In genomic region chr13:66359393-66359792, GRCh38 we compare ENCODE assay signal across 23 cellular contexts.
DNase-seq lines count a peak whose midpoint lies in the region; ATAC-seq and TF ChIP-seq lines count a peak whose summit lies in the region.
"Had no signal": no experiment of that assay in that cellular context is flagged by ENCODE, and none has a peak within 500 bp of the region (broad histone marks: within the 10 kb centered on the region; RNA-seq: fewer than 3 reads in every experiment).

No MANE protein-coding gene starts in this region.

- no peak for ATAC-seq in SK-N-SH treated with all-trans-retinoic acid at 6 μM for 48 hours
- ATAC-seq: A549; CD8-positive, alpha-beta T cell had no signal

- H3K9ac ChIP-seq in OCI-LY1 (ENCODE audit: low read length) (no peak overlapping the region), neuronal stem cell (ENCODE audit: low read depth, low read length, poor library complexity) (no peak overlapping the region)
- H3K9ac ChIP-seq: BLaER1 had no signal

- peak overlapping the region; percentile 33 for H2AFZ ChIP-seq in ACC112 (ENCODE audit: low read length, unreplicated experiment)
- peak overlapping the region; percentile 66 for H2AFZ ChIP-seq in OCI-LY1 (ENCODE audit: low read length)
- H2AFZ ChIP-seq in neuronal stem cell (ENCODE audit: low read length), result peak overlapping the region; percentile 75

- H3K4me2 ChIP-seq in OCI-LY1 (ENCODE audit: low read length) (peak overlapping the region; percentile 54), neuronal stem cell (ENCODE audit: insufficient read depth, low read length, poor library complexity, severe bottlenecking) (no peak overlapping the region)
- H3K4me2 ChIP-seq: A549, BLaER1 had no signal

- H3K4me3 ChIP-seq in ACC112 (ENCODE audit: low read depth, low read length) (no peak overlapping the region), OCI-LY1 (ENCODE audit: low read depth, low read length, poor library complexity, severe bottlenecking) (no peak overlapping the region), neuronal stem cell (ENCODE audit: low read length in 2 of 2) (no peak overlapping the region)
- H3K4me3 ChIP-seq: A549, BLaER1, GM12878 had no signal

- H2BK5ac ChIP-seq in neuronal stem cell (ENCODE audit: low read length), result no peak overlapping the region

- H2BK15ac ChIP-seq in neuronal stem cell (ENCODE audit: low read length), result no peak overlapping the region

- DNase-seq in inferior parietal cortex (ENCODE audit: extremely low spot score) (peak; percentile 42), neuronal stem cell (ENCODE audit: low spot score) (no peak), NCI-H2227 (lab: John Stamatoyannopoulos, UW; ENCODE audit: unreplicated experiment) (no peak), DMS153 treated with DMSO at 0.1 percent for 48 hours (lab: John Stamatoyannopoulos, UW; ENCODE audit: unreplicated experiment) (no peak)
- DNase-seq: ACHN; BE2C; C1 segment of cervical spinal cord; Caco-2; Calu3; CD4-positive, alpha-beta T cell; CD8-positive, alpha-beta T cell; DMS53; DMS79; DND-41; EL; GDM1 had no signal

- no peak overlapping the region for H2BK120ac ChIP-seq in neuronal stem cell (ENCODE audit: low read depth, low read length)

- no peak overlapping the region for H3K4ac ChIP-seq in neuronal stem cell (ENCODE audit: low read length)

- H3K27ac ChIP-seq in ACC112 (ENCODE audit: low read depth, low read length) (no peak overlapping the region), OCI-LY1 (ENCODE audit: low read depth, low read length, poor library complexity, severe bottlenecking) (peak overlapping the region; percentile 28), neuronal stem cell (replicated peaks; ENCODE audit: low read length) (no peak overlapping the region)
- H3K27ac ChIP-seq: 22Rv1, A549, BLaER1 had no signal

- H3K14ac ChIP-seq in neuronal stem cell (ENCODE audit: low read length), result no peak overlapping the region

- no peaks in the 10 kb centered on the region for H3K79me2 ChIP-seq in ACC112 (ENCODE audit: control insufficient read depth, insufficient read depth, low read length, unreplicated experiment)
- H3K79me2 ChIP-seq in OCI-LY1 (ENCODE audit: insufficient read depth, low read length), result no peaks in the 10 kb centered on the region

- H3K23ac ChIP-seq in neuronal stem cell (ENCODE audit: low read depth, low read length, poor library complexity), result no peak overlapping the region

- no peak overlapping the region for H4K8ac ChIP-seq in neuronal stem cell (ENCODE audit: low read depth, low read length)

- H4K20me1 ChIP-seq in OCI-LY1 (ENCODE audit: insufficient read depth, low read length), result no peaks in the 10 kb centered on the region
- H4K20me1 ChIP-seq: BLaER1 had no signal

- H3K9me3 ChIP-seq in OCI-LY1 (ENCODE audit: low read length), result no peaks in the 10 kb centered on the region
- no peaks in the 10 kb centered on the region for H3K9me3 ChIP-seq in neuronal stem cell (replicated peaks in 1 of 2; ENCODE audit: control insufficient read depth in 2 of 2, insufficient read depth in 1 of 2, low read depth in 1 of 2, low read length in 2 of 2)
- H3K9me3 ChIP-seq: A549, BE2C, BLaER1, Caco-2 had no signal

- no peak overlapping the region for H3K18ac ChIP-seq in neuronal stem cell (ENCODE audit: low read length)

- H3K79me1 ChIP-seq in neuronal stem cell (ENCODE audit: low read depth, low read length), result no peaks in the 10 kb centered on the region

- H3K27me3 ChIP-seq in ACC112 (ENCODE audit: insufficient read depth, low read length), result no peaks in the 10 kb centered on the region
- no peaks in the 10 kb centered on the region for H3K27me3 ChIP-seq in OCI-LY1 (ENCODE audit: insufficient read depth, low read length)
- H3K27me3 ChIP-seq in neuronal stem cell (ENCODE audit: control insufficient read depth in 3 of 3, insufficient read depth in 3 of 3, low read depth in 1 of 3, low read length in 3 of 3), result no peaks in the 10 kb centered on the region
- H3K27me3 ChIP-seq: BE2C, BLaER1 had no signal

- no peak overlapping the region for H4K91ac ChIP-seq in neuronal stem cell (ENCODE audit: low read depth, low read length, poor library complexity)

- no peak overlapping the region for H2AK5ac ChIP-seq in neuronal stem cell (ENCODE audit: low read depth, low read length)

- no peaks in the 10 kb centered on the region for H3K36me3 ChIP-seq in ACC112 (ENCODE audit: insufficient read depth, low read length)
- no peaks in the 10 kb centered on the region for H3K36me3 ChIP-seq in OCI-LY1 (ENCODE audit: insufficient read depth, low read length)
- no peaks in the 10 kb centered on the region for H3K36me3 ChIP-seq in neuronal stem cell (replicated peaks in 1 of 2; ENCODE audit: control insufficient read depth in 2 of 2, insufficient read depth in 2 of 2, low read length in 2 of 2)
- H3K36me3 ChIP-seq: BE2C, BLaER1 had no signal

- no peaks in the 10 kb centered on the region for H3K9me2 ChIP-seq in OCI-LY1 (ENCODE audit: low read depth, low read length)

- no peaks in the 10 kb centered on the region for H3F3A ChIP-seq in OCI-LY1 (ENCODE audit: insufficient read depth, low read length)

- TF ChIP-seq CTCF in OCI-LY1 (IDR thresholded peaks at IDR 0.05; ENCODE audit: low read length), result no peak

- peaks cover 6% of the 10 kb centered on the region for H3K4me1 ChIP-seq in ACC112 (ENCODE audit: control insufficient read depth, insufficient read depth, low read length, unreplicated experiment)
- peaks cover 34% of the 10 kb centered on the region for H3K4me1 ChIP-seq in OCI-LY1 (ENCODE audit: insufficient read depth, low read length, severe bottlenecking)
- peaks cover 1 to 9% of the 10 kb centered on the region in 2 donors for H3K4me1 ChIP-seq in neuronal stem cell (ENCODE audit: control insufficient read depth in 2 of 2, insufficient read depth in 1 of 2, low read depth in 1 of 2, low read length in 2 of 2)
- H3K4me1 ChIP-seq: BE2C, BLaER1, Caco-2 had no signal

- no peak overlapping the region for H2BK12ac ChIP-seq in neuronal stem cell (ENCODE audit: low read length)

- WGBS in neuronal stem cell (ENCODE audit: extremely low coverage in 2 of 2, insufficient read length in 2 of 2, insufficient replicate concordance in 1 of 2), 2 donors, result no CpG with 5 or more reads among the region's 3 CpGs

TF ChIP-seq in SK-N-SH treated with all-trans-retinoic acid at 6 μM for 48 hours, 23 proteins besides CTCF, POLR2A, EP300 and RAD21 (continues in another document):
- TF ChIP-seq SNAI2 (CRISPR knock-in tag; IDR thresholded peaks at IDR 0.05), result no peak
- no peak for TF ChIP-seq TOX (CRISPR knock-in tag; IDR thresholded peaks at IDR 0.05; ENCODE audit: borderline replicate concordance)
- TF ChIP-seq ESRRG (CRISPR knock-in tag; IDR thresholded peaks at IDR 0.05), result no peak
- TF ChIP-seq ARNTL (CRISPR knock-in tag; IDR thresholded peaks at IDR 0.05; ENCODE audit: borderline replicate concordance, low read depth), result no peak
- no peak for TF ChIP-seq GLIS3 (CRISPR knock-in tag; IDR thresholded peaks at IDR 0.05)
- TF ChIP-seq OSR1 (CRISPR knock-in tag; IDR thresholded peaks at IDR 0.05), result no peak
- TF ChIP-seq PATZ1 (CRISPR knock-in tag; IDR thresholded peaks at IDR 0.05; ENCODE audit: borderline replicate concordance), result no peak
- no peak for TF ChIP-seq ZNF8 (CRISPR knock-in tag; IDR thresholded peaks at IDR 0.05)
- no peak for TF ChIP-seq BACH2 (CRISPR knock-in tag; IDR thresholded peaks at IDR 0.05; ENCODE audit: borderline replicate concordance)
- no peak for TF ChIP-seq ZNF565 (CRISPR knock-in tag; conservative IDR thresholded peaks at IDR 0.05; ENCODE audit: low read depth)
- no peak for TF ChIP-seq CREB5 (CRISPR knock-in tag; IDR thresholded peaks at IDR 0.05; ENCODE audit: low read depth)
- no peak for TF ChIP-seq CSRNP3 (CRISPR knock-in tag; IDR thresholded peaks at IDR 0.05)
- no peak for TF ChIP-seq PPARA (CRISPR knock-in tag; IDR thresholded peaks at IDR 0.05; ENCODE audit: borderline replicate concordance)
- no peak for TF ChIP-seq ZFP30 (CRISPR knock-in tag; IDR thresholded peaks at IDR 0.05)
